ENCODE assay signal across 17 cellular contexts in the genomic region with DNA sequence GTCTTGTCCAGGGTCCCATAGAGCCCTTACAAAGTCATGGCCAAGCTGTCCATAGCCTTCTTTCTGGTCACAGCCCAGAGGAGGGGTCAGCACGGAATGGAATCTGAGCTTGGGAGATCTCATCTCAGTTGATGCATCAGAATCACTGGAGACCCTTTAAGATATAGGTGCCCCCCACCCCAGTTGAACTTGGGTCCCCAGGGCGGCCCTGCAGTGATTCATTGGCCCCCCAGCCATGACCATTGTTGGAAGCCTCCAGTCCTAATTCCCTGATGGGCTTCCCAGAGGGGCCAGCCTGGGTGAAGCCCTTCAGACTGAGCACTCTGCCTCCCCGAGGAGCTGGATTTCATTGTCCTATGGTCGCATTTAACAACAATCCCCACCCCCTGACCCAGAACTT. TPM values are rescaled to one million over a fixed set of nuclear protein-coding genes. Genes with fewer than 3 reads are reported as not detected.
DNase-seq lines count a peak whose midpoint lies in the region; ATAC-seq and TF ChIP-seq lines count a peak whose summit lies in the region.
"Had no signal": no experiment of that assay in that cellular context is flagged by ENCODE, and none has a peak within 500 bp of the region (broad histone marks: within the 10 kb centered on the region; RNA-seq: fewer than 3 reads in every experiment).

No MANE protein-coding gene starts in this region.

- no peaks in the 10 kb centered on the region for H3K36me3 ChIP-seq in sigmoid colon
- no peaks in the 10 kb centered on the region for H3K36me3 ChIP-seq in upper lobe of right lung
- H3K36me3 ChIP-seq in esophagus muscularis mucosa: no peaks in the 10 kb centered on the region
- H3K36me3 ChIP-seq: BLaER1 had no signal

- intact Hi-C loops in sigmoid colon (cut with DNase I): no loop called here
- intact Hi-C loops in upper lobe of right lung (cut with DNase I): no loop called here
- intact Hi-C loops in esophagus muscularis mucosa (cut with DNase I): no loop called here
- intact Hi-C loops in posterior vena cava (cut with DNase I): no loop called here

- TF ChIP-seq CTCF in sigmoid colon (IDR thresholded peaks at IDR 0.05): no peak
- no peak for TF ChIP-seq CTCF in upper lobe of right lung (IDR thresholded peaks at IDR 0.05)
- TF ChIP-seq CTCF in esophagus muscularis mucosa (IDR thresholded peaks at IDR 0.05): no peak

- H3K4me1 ChIP-seq in sigmoid colon (peaks cover 0 to 10% (median 9%) of the 10 kb centered on the region in 4 donors), upper lobe of right lung (peaks cover 8% of the 10 kb centered on the region), esophagus muscularis mucosa (peaks cover 0 to 11% (median 10%) of the 10 kb centered on the region in 4 donors)

- peak; percentile 40 for DNase-seq in activated CD8-positive, alpha-beta memory T cell treated with anti-CD3 and anti-CD28 coated beads, Interleukin-2, amount 50 U/mL, for 48 hours
- no peak for DNase-seq in activated CD8-positive, alpha-beta memory T cell treated with anti-CD3 and anti-CD28 coated beads, Interleukin-2, amount 50 U/mL, for 4 hours
- DNase-seq in left lobe of liver (ENCODE audit: low spot score): peak; percentile 18
- DNase-seq in sigmoid colon: peak; percentile 47
- peak; percentile 28 for DNase-seq in upper lobe of right lung
- DNase-seq in activated gamma-delta T cell treated with Interleukin-2 at 50 U/mL for 16 hours: no peak
- DNase-seq in esophagus muscularis mucosa (ENCODE audit: extremely low spot score): no peak
- no peak for DNase-seq in posterior vena cava (ENCODE audit: low spot score)
- DNase-seq: AML-193; CD8-positive, alpha-beta memory T cell; GF-D8; HCEC 1CT; HFFc6 had no signal

- H3K27ac ChIP-seq in sigmoid colon: no peak overlapping the region
- no peak overlapping the region for H3K27ac ChIP-seq in upper lobe of right lung
- no peak overlapping the region for H3K27ac ChIP-seq in esophagus muscularis mucosa (replicated peaks in 1 of 4)
- H3K27ac ChIP-seq: 22Rv1, BLaER1 had no signal

- WGBS in sigmoid colon, 2 donors: 58 to 73% methylated on average over 4 of the region's 4 CpGs
- 84% methylated on average over 4 of the region's 4 CpGs for WGBS in esophagus muscularis mucosa

- no peak for TF ChIP-seq POLR2A in sigmoid colon (IDR thresholded peaks at IDR 0.05)
- TF ChIP-seq POLR2A in esophagus muscularis mucosa (IDR thresholded peaks at IDR 0.05; ENCODE audit: low read depth): no peak

- ATAC-seq in left lobe of liver (no peak), upper lobe of right lung (no peak)

- TF ChIP-seq EP300 in sigmoid colon (IDR thresholded peaks at IDR 0.05) (no peak), esophagus muscularis mucosa (IDR thresholded peaks at IDR 0.05) (no peak)

- no peaks in the 10 kb centered on the region for H3K9me3 ChIP-seq in sigmoid colon
- H3K9me3 ChIP-seq in upper lobe of right lung: no peaks in the 10 kb centered on the region
- H3K9me3 ChIP-seq in esophagus muscularis mucosa: no peaks in the 10 kb centered on the region
- H3K9me3 ChIP-seq: BLaER1, Caco-2 had no signal

- H3K27me3 ChIP-seq in sigmoid colon (peaks cover 20 to 52% (median 33%) of the 10 kb centered on the region in 3 donors), upper lobe of right lung (peaks cover 41% of the 10 kb centered on the region), esophagus muscularis mucosa (peaks cover 0 to 66% (median 18%) of the 10 kb centered on the region in 4 donors)
- H3K27me3 ChIP-seq: BLaER1 had no signal

- H3K4me3 ChIP-seq in sigmoid colon (no peak overlapping the region), upper lobe of right lung (no peak overlapping the region), esophagus muscularis mucosa (no peak overlapping the region)
- H3K4me3 ChIP-seq: BLaER1 had no signal

RNA-seq across cellular contexts. Expression of a gene that starts 32.7 kb away (rescaled TPM):
- not detected for total RNA-seq in left lobe of liver
- not detected for total RNA-seq in sigmoid colon
- polyA plus RNA-seq in sigmoid colon: under 1 TPM in 1 of 3 donors, not detected in 2; 0.01 TPM
- 10.1 TPM for total RNA-seq in upper lobe of right lung
- not detected for total RNA-seq in esophagus muscularis mucosa
- total RNA-seq in posterior vena cava: not detected
- total RNA-seq: CD8-positive, alpha-beta memory T cell; HFFc6; HT1080 had no signal
- polyA plus RNA-seq: CD8-positive, alpha-beta memory T cell had no signal

RNA-seq across cellular contexts. Expression of a gene that starts 43.0 kb away (rescaled TPM):
- 172 TPM for total RNA-seq in left lobe of liver
- total RNA-seq in sigmoid colon: 100 to 1,000 TPM; 212 to 250 (median 225) TPM
- 100 to 1,000 TPM; 345 to 482 (median 479) TPM for polyA plus RNA-seq in sigmoid colon
- total RNA-seq in upper lobe of right lung: 397 TPM
- 100 to 1,000 TPM; 238 to 392 (median 346) TPM for total RNA-seq in esophagus muscularis mucosa
- total RNA-seq in posterior vena cava: 100 to 1,000 TPM; 300 to 342 TPM

Comparison
In these comparisons a context has a peak if more than half of its experiments do, and no peak if none do; other contexts are left out.
1. DNase-seq: peak in activated CD8-positive, alpha-beta memory T cell treated with anti-CD3 and anti-CD28 coated beads, Interleukin-2, amount 50 U/mL, for 48 hours (single experiment), left lobe of liver (single experiment), sigmoid colon (single experiment) and upper lobe of right lung (single experiment); none in activated CD8-positive, alpha-beta memory T cell treated with anti-CD3 and anti-CD28 coated beads, Interleukin-2, amount 50 U/mL, for 4 hours (single experiment), activated gamma-delta T cell treated with Interleukin-2 at 50 U/mL for 16 hours (single experiment), esophagus muscularis mucosa (single experiment) and posterior vena cava (single experiment).
2. RNA of a gene that starts 32.7 kb away (total RNA-seq): 10.1 TPM in upper lobe of right lung (single experiment); not detected in left lobe of liver (single experiment), not detected in sigmoid colon, not detected in esophagus muscularis mucosa and not detected in posterior vena cava; every median in the first group is over 10 times any median in the second.